28 cellular contexts compared by ENCODE assay signal in genomic region chr18:4016391-4017049, GRCh38.
DNase-seq lines count a peak whose midpoint lies in the region; ATAC-seq, FAIRE-seq and TF ChIP-seq lines count a peak whose summit lies in the region.
"Had no signal": no experiment of that assay in that cellular context is flagged by ENCODE, and none has a peak within 500 bp of the region (broad histone marks: within the 10 kb centered on the region; RNA-seq: fewer than 3 reads in every experiment).

No MANE protein-coding gene starts in this region.

- TF ChIP-seq CTCF in GM20000 (IDR thresholded peaks at IDR 0.05; ENCODE audit: extremely low read depth, missing control alignments) (no peak), astrocyte (IDR thresholded peaks at IDR 0.05; ENCODE audit: insufficient read depth, low read depth, low read length) (no peak), PC-9 (conservative IDR thresholded peaks at IDR 0.05) (no peak), tibial nerve (IDR thresholded peaks at IDR 0.05) (no peak)

- H3K27ac ChIP-seq in astrocyte (ENCODE audit: low read depth, low read length) (no peak overlapping the region), PC-9 (no peak overlapping the region), tibial nerve (no peak overlapping the region)
- H3K27ac ChIP-seq: 22Rv1, body of pancreas, gastrocnemius medialis, left lung had no signal

- H3K4me1 ChIP-seq in astrocyte (ENCODE audit: insufficient read depth, low read length) (no peaks in the 10 kb centered on the region), PC-9 (replicated peaks; ENCODE audit: insufficient read depth) (no peaks in the 10 kb centered on the region), tibial nerve (no peaks in the 10 kb centered on the region)
- H3K4me1 ChIP-seq: body of pancreas, gastrocnemius medialis, left lung had no signal

- POLR2A ChIA-PET in activated CD4-positive, alpha-beta T cell treated with anti-CD3 and anti-CD28 coated beads for 36 hours (lab: Charles Lee): no interaction called here
- POLR2A ChIA-PET in PC-9 (lab: Charles Lee; ENCODE audit: unreplicated experiment): interaction anchor here (0.7 kb wide), 1 partner anchor 841 kb away, joined by 3 read pairs; no protein-coding TSS in a partner anchor

- H3K79me2 ChIP-seq in astrocyte (ENCODE audit: insufficient read depth, low read length) (no peaks in the 10 kb centered on the region), PC-9 (ENCODE audit: low read depth) (no peaks in the 10 kb centered on the region)

- H3K4me1 Mint-ChIP-seq in activated CD4-positive, alpha-beta T cell treated with anti-CD3 and anti-CD28 coated beads for 36 hours: no peaks in the 10 kb centered on the region
- H3K4me1 Mint-ChIP-seq in astrocyte (ENCODE audit: low read depth, unreplicated experiment): peaks cover 7% of the 10 kb centered on the region
- H3K4me1 Mint-ChIP-seq: activated CD4-positive, alpha-beta T cell treated with anti-CD3 and anti-CD28 coated beads, Interleukin-2, amount 10 ng/mL, durations not matched to agents 24 days and 14 days; naive thymus-derived CD8-positive, alpha-beta T cell had no signal

- H3K27me3 ChIP-seq in astrocyte (ENCODE audit: insufficient read depth, low read length) (no peaks in the 10 kb centered on the region), PC-9 (ENCODE audit: insufficient read depth, low read depth) (no peaks in the 10 kb centered on the region), tibial nerve (no peaks in the 10 kb centered on the region)
- H3K27me3 ChIP-seq: body of pancreas, gastrocnemius medialis, left lung had no signal

- ATAC-seq in activated CD4-positive, alpha-beta T cell treated with anti-CD3 and anti-CD28 coated beads for 36 hours: peak; percentile 84
- ATAC-seq in HG03565 (IDR thresholded peaks at IDR 0.05; ENCODE audit: unreplicated experiment): no peak
- ATAC-seq: body of pancreas; gastrocnemius medialis; left lung; naive thymus-derived CD8-positive, alpha-beta T cell; SK-N-SH treated with all-trans-retinoic acid at 6 μM for 48 hours had no signal

- intact Hi-C loops in activated CD4-positive, alpha-beta T cell treated with anti-CD3 and anti-CD28 coated beads for 36 hours (cut with DNase I, micrococcal nuclease): no loop called here
- intact Hi-C loops in PC-9 (cut with micrococcal nuclease; ENCODE audit: unreplicated experiment): no loop called here

- WGBS in tibial nerve, 2 donors: 87 to 91% methylated on average over 4 of the region's 4 CpGs

- no peak for FAIRE-seq in astrocyte (lab: Jason Lieb, UNC)
- FAIRE-seq: GM18507, H54 had no signal

- no peak overlapping the region for H3K27ac Mint-ChIP-seq in activated CD4-positive, alpha-beta T cell treated with anti-CD3 and anti-CD28 coated beads for 36 hours
- no peak overlapping the region for H3K27ac Mint-ChIP-seq in astrocyte (ENCODE audit: unreplicated experiment)
- H3K27ac Mint-ChIP-seq: activated CD4-positive, alpha-beta T cell treated with anti-CD3 and anti-CD28 coated beads, Interleukin-2, amount 10 ng/mL, durations not matched to agents 24 days and 14 days; CD4-positive, alpha-beta T cell; naive thymus-derived CD8-positive, alpha-beta T cell; stimulated activated naive CD8-positive, alpha-beta T cell treated with anti-CD3 and anti-CD28 coated beads, Interleukin-15, Interleukin-2, amounts not matched to agents 100 ng/mL and 50 ng/mL, for 24 hours had no signal

- CTCF ChIA-PET in activated CD4-positive, alpha-beta T cell treated with anti-CD3 and anti-CD28 coated beads for 36 hours (lab: Charles Lee): interaction anchor here (0.6 to 0.8 kb wide), 2 partner anchors 25 to 734 kb away, joined by 3 read pairs; no protein-coding TSS in a partner anchor
- CTCF ChIA-PET in PC-9 (lab: Charles Lee): no interaction called here

- H3K4me3 ChIP-seq in astrocyte (ENCODE audit: insufficient read depth, low read depth, low read length) (no peak overlapping the region), PC-9 (no peak overlapping the region), tibial nerve (no peak overlapping the region)
- H3K4me3 ChIP-seq: body of pancreas, gastrocnemius medialis, left lung had no signal

- peak; percentile 16 for DNase-seq in activated CD4-positive, alpha-beta T cell treated with anti-CD3 and anti-CD28 coated beads for 36 hours
- DNase-seq in activated CD4-positive, alpha-beta T cell treated with anti-CD3 and anti-CD28 coated beads, Interleukin-2, amount 50 U/mL, for 4 hours: no peak
- DNase-seq in GM20000 (ENCODE audit: low spot score) (peak; percentile 12), astrocyte (ENCODE audit: low read depth) (peak; percentile 15), renal cortical epithelial cell (ENCODE audit: low read depth) (peak; percentile 47), PC-9 (no peak), tibial nerve (ENCODE audit: low spot score in 2 of 2) (no peak)
- DNase-seq: activated CD4-positive, alpha-beta T cell treated with anti-CD3 and anti-CD28 coated beads, Interleukin-2, amount 10 ng/mL, durations not matched to agents 24 days and 14 days; activated CD8-positive, alpha-beta memory T cell treated with anti-CD3 and anti-CD28 coated beads, Interleukin-2, amount 50 U/mL, for 4 hours; activated effector memory CD4-positive, alpha-beta T cell treated with anti-CD3 and anti-CD28 coated beads, Interleukin-2, amount 50 U/mL, for 16 hours; body of pancreas; CD4-positive, alpha-beta T cell; effector CD4-positive, alpha-beta T cell; gastrocnemius medialis; hippocampal formation; left lung; midbrain; naive thymus-derived CD8-positive, alpha-beta T cell; NCI-H1048; NCI-H187 treated with DMSO at 0.1 percent for 48 hours; NCI-H69; stimulated activated CD4-positive, alpha-beta T cell treated with anti-CD3 and anti-CD28 coated beads, Interleukin-4, amount 100 ng/mL, for 4 hours had no signal

- no peaks in the 10 kb centered on the region for H3F3A ChIP-seq in PC-9 (ENCODE audit: insufficient read depth, low read depth)

- H3K9me2 ChIP-seq in PC-9 (ENCODE audit: insufficient read depth): no peaks in the 10 kb centered on the region

- H4K20me1 ChIP-seq in astrocyte (ENCODE audit: insufficient read depth, low read length): no peaks in the 10 kb centered on the region
- no peaks in the 10 kb centered on the region for H4K20me1 ChIP-seq in PC-9 (ENCODE audit: insufficient read depth)

- H3K4me2 ChIP-seq in astrocyte (ENCODE audit: low read length): no peak overlapping the region
- no peak overlapping the region for H3K4me2 ChIP-seq in PC-9

- peaks cover 5% of the 10 kb centered on the region for H3K27me3 Mint-ChIP-seq in activated CD4-positive, alpha-beta T cell treated with anti-CD3 and anti-CD28 coated beads for 36 hours
- no peaks in the 10 kb centered on the region for H3K27me3 Mint-ChIP-seq in astrocyte (ENCODE audit: low read depth, unreplicated experiment)
- H3K27me3 Mint-ChIP-seq: activated CD4-positive, alpha-beta T cell treated with anti-CD3 and anti-CD28 coated beads, Interleukin-2, amount 10 ng/mL, durations not matched to agents 24 days and 14 days had no signal

- no peak for TF ChIP-seq EP300 in tibial nerve (IDR thresholded peaks at IDR 0.05)

- H3K9me3 ChIP-seq in astrocyte (ENCODE audit: insufficient read depth, low read depth, low read length): no peaks in the 10 kb centered on the region
- H3K9me3 ChIP-seq in PC-9 (ENCODE audit: insufficient read depth, low read depth): no peaks in the 10 kb centered on the region
- no peaks in the 10 kb centered on the region for H3K9me3 ChIP-seq in tibial nerve
- H3K9me3 ChIP-seq: body of pancreas, gastrocnemius medialis, left lung had no signal

- BruUV-seq in PC-9 (replicated peaks; lab: Mats Ljungman, UMichigan): no TSS peak

- no peak for TF ChIP-seq POLR2A in tibial nerve (IDR thresholded peaks at IDR 0.05)

- H3K9ac ChIP-seq in astrocyte (ENCODE audit: low read length): no peak overlapping the region

- no peaks in the 10 kb centered on the region for H3K36me3 Mint-ChIP-seq in activated CD4-positive, alpha-beta T cell treated with anti-CD3 and anti-CD28 coated beads for 36 hours (ENCODE audit: low read depth)
- no peaks in the 10 kb centered on the region for H3K36me3 Mint-ChIP-seq in astrocyte (ENCODE audit: low read depth, unreplicated experiment)

- H3K4me3 Mint-ChIP-seq in activated CD4-positive, alpha-beta T cell treated with anti-CD3 and anti-CD28 coated beads for 36 hours: no peak overlapping the region
- no peak overlapping the region for H3K4me3 Mint-ChIP-seq in astrocyte (ENCODE audit: unreplicated experiment)
- H3K4me3 Mint-ChIP-seq: activated CD4-positive, alpha-beta T cell treated with anti-CD3 and anti-CD28 coated beads, Interleukin-2, amount 10 ng/mL, durations not matched to agents 24 days and 14 days; CD4-positive, alpha-beta T cell; naive thymus-derived CD8-positive, alpha-beta T cell; stimulated activated naive CD8-positive, alpha-beta T cell treated with anti-CD3 and anti-CD28 coated beads, Interleukin-15, Interleukin-2, amounts not matched to agents 100 ng/mL and 50 ng/mL, for 24 hours had no signal

- no peak overlapping the region for H2AFZ ChIP-seq in astrocyte (ENCODE audit: low read depth, low read length)
- H2AFZ ChIP-seq in PC-9: no peak overlapping the region

- no peaks in the 10 kb centered on the region for H3K9me3 Mint-ChIP-seq in activated CD4-positive, alpha-beta T cell treated with anti-CD3 and anti-CD28 coated beads for 36 hours (ENCODE audit: low read depth)
- peaks cover 2% of the 10 kb centered on the region for H3K9me3 Mint-ChIP-seq in astrocyte (ENCODE audit: unreplicated experiment)
- H3K9me3 Mint-ChIP-seq: activated CD4-positive, alpha-beta T cell treated with anti-CD3 and anti-CD28 coated beads, Interleukin-2, amount 10 ng/mL, durations not matched to agents 24 days and 14 days; CD4-positive, alpha-beta T cell had no signal

- H3K36me3 ChIP-seq in astrocyte (ENCODE audit: insufficient read depth, low read length) (no peaks in the 10 kb centered on the region), PC-9 (ENCODE audit: low read depth) (no peaks in the 10 kb centered on the region), tibial nerve (no peaks in the 10 kb centered on the region)
- H3K36me3 ChIP-seq: gastrocnemius medialis, left lung had no signal

Comparison
In these comparisons a context has a peak if more than half of its experiments do, and no peak if none do; other contexts are left out.
1. DNase-seq: peak in activated CD4-positive, alpha-beta T cell treated with anti-CD3 and anti-CD28 coated beads for 36 hours (single experiment), GM20000 (single experiment), astrocyte (single experiment) and renal cortical epithelial cell (single experiment); none in activated CD4-positive, alpha-beta T cell treated with anti-CD3 and anti-CD28 coated beads, Interleukin-2, amount 50 U/mL, for 4 hours (0 of 2), PC-9 (0 of 2) and tibial nerve (0 of 2).